ENCODE assay signal across 8 cellular contexts in the genomic region with DNA sequence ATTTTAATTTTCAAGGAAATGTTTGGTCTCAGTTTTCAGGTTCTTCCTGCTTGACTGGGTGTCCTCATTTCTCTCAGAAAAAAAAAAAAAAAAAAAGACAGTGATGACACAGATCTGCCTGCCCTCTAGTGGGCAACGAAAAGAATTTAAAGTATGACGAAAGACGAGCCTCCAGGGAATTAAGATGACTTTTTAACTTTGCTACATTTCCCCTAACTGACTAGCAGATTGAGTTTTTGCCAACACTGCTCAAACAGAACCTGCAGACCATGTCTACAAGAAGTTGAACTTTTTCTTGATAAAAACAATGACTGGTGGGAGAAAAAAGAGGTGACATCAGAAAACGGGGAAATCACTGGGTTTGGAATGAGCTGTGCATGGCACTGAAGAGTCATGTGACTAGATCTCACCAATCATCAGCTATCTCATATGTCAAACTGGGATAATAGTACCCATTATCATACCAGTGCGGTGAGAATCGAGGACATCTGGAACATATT. TPM values are rescaled to one million over a fixed set of nuclear protein-coding genes. Genes with fewer than 3 reads are reported as not detected.
A peak's percentile ranks its signal among the peaks of the same experiment; 100 is the strongest.
DNase-seq lines count a peak whose midpoint lies in the region; ATAC-seq and TF ChIP-seq lines count a peak whose summit lies in the region.

No MANE protein-coding gene starts in this region.

- H3K9me3 ChIP-seq in ectodermal cell (ENCODE audit: control insufficient read depth, low read length), result no peaks in the 10 kb centered on the region
- no peaks in the 10 kb centered on the region for H3K9me3 ChIP-seq in lower lobe of right lung

- 35 to 41% methylated on average over 6 of the region's 6 CpGs for WGBS in ectodermal cell, 2 experiments

- peak; percentile 65 for ATAC-seq in HG02678 (IDR thresholded peaks at IDR 0.05; ENCODE audit: unreplicated experiment)
- ATAC-seq in T-cell (replicated peaks in 1 of 4), result peak; percentile 42 to 83 (median 66)
- ATAC-seq in lower lobe of right lung, result peak; percentile 80 to 82

- H3K4me3 Mint-ChIP-seq in T-cell (peak overlapping the region; percentile 8 to 51 (median 14)), type B pancreatic cell (peak overlapping the region; percentile 74)

- TF ChIP-seq CTCF in AG10803 (conservative IDR thresholded peaks at IDR 0.05; ENCODE audit: low read length), result peak; percentile 64
- TF ChIP-seq CTCF in GM12875 (IDR thresholded peaks at IDR 0.05; ENCODE audit: borderline replicate concordance, insufficient read depth, low read depth, low read length), result peak; percentile 41; the same call in 1 of the 2 replicates
- TF ChIP-seq CTCF in lower lobe of right lung (IDR thresholded peaks at IDR 0.05), result peak; percentile 61
- TF ChIP-seq CTCF in type B pancreatic cell (conservative IDR thresholded peaks at IDR 0.05), result peak; percentile 87

- H3K4me1 Mint-ChIP-seq in T-cell (peaks cover 7 to 16% (median 9%) of the 10 kb centered on the region in 3 donors), type B pancreatic cell (ENCODE audit: unreplicated experiment) (peaks cover 6% of the 10 kb centered on the region)

- H3K9me3 Mint-ChIP-seq in T-cell (no peaks in the 10 kb centered on the region), type B pancreatic cell (no peaks in the 10 kb centered on the region)

- peak overlapping the region in 1 of 2 donors; percentile 0 for H3K27ac Mint-ChIP-seq in T-cell
- H3K27ac Mint-ChIP-seq in type B pancreatic cell, result peak overlapping the region; percentile 86

- H3K27me3 Mint-ChIP-seq in T-cell, result peaks cover 3% of the 10 kb centered on the region in 2 donors
- H3K27me3 Mint-ChIP-seq in type B pancreatic cell, result no peaks in the 10 kb centered on the region

- H3K36me3 Mint-ChIP-seq in T-cell, result no peaks in the 10 kb centered on the region
- H3K36me3 Mint-ChIP-seq in type B pancreatic cell, result no peaks in the 10 kb centered on the region

- CTCF ChIA-PET in T-cell (lab: Charles Lee), result interaction anchor here (0.5 to 3.0 kb wide), 52 partner anchors 8 to 712 kb away, joined by 3 to 21 read pairs (median 5); a partner anchor contains a TSS

- intact Hi-C loops in lower lobe of right lung (cut with DNase I), result no loop called here

- POLR2A ChIA-PET in T-cell (lab: Charles Lee), result interaction anchor here (0.6 kb wide), 3 partner anchors 8 to 663 kb away, joined by 5 to 14 read pairs (median 7); no protein-coding TSS in a partner anchor

- peak overlapping the region; percentile 60 for H3K27ac ChIP-seq in ectodermal cell (ENCODE audit: insufficient read depth, low read depth, low read length, poor library complexity, severe bottlenecking)
- peak overlapping the region; percentile 38 for H3K27ac ChIP-seq in lower lobe of right lung

- H3K36me3 ChIP-seq in ectodermal cell (ENCODE audit: control insufficient read depth, insufficient read depth, low read length) (no peaks in the 10 kb centered on the region), lower lobe of right lung (no peaks in the 10 kb centered on the region)

- H3K27me3 ChIP-seq in ectodermal cell (ENCODE audit: control insufficient read depth, insufficient read depth, low read length, poor library complexity, severe bottlenecking) (no peaks in the 10 kb centered on the region), lower lobe of right lung (ENCODE audit: low read depth) (no peaks in the 10 kb centered on the region)

- H3K4me3 ChIP-seq in AG10803 (ENCODE audit: low read length) (no peak overlapping the region), GM12875 (ENCODE audit: low read depth, low read length) (no peak overlapping the region), ectodermal cell (ENCODE audit: insufficient read depth, low read depth, low read length) (no peak overlapping the region), lower lobe of right lung (peak overlapping the region; percentile 17)

- DNase-seq in AG10803 (ENCODE audit: low read depth) (peak; percentile 89), NAMALWA (ENCODE audit: low spot score) (peak; percentile 90), T-cell (peak in 20 of 34 experiments; percentile 3 to 47 (median 24)), lower lobe of right lung (no peak), type B pancreatic cell (ENCODE audit: extremely low spot score, unreplicated experiment) (no peak)

- H3K4me1 ChIP-seq in ectodermal cell (ENCODE audit: control insufficient read depth, insufficient read depth, low read length), result peaks cover 5% of the 10 kb centered on the region
- peaks cover 6% of the 10 kb centered on the region for H3K4me1 ChIP-seq in lower lobe of right lung

RNA-seq across cellular contexts. Expression of a gene that starts 40.8 kb away (rescaled TPM):
- total RNA-seq in T-cell (10 to 100 TPM in 3 of 5 donors, 1 to 10 TPM in 2; 6.2 to 22.8 (median 14.4) TPM), lower lobe of right lung (1.9 TPM), type B pancreatic cell (ENCODE audit: low replicate concordance) (not detected in 2 replicates)
- 0.19 TPM for polyA plus RNA-seq in ectodermal cell (2013, experiment 1 of 4)
- 0.09 TPM for polyA plus RNA-seq in ectodermal cell (2013, experiment 2 of 4)
- 0.11 TPM for polyA plus RNA-seq in ectodermal cell (2013, experiment 3 of 4)
- polyA plus RNA-seq in ectodermal cell (2013, experiment 4 of 4), result not detected

Comparison
In these comparisons a context has a peak if more than half of its experiments do, and no peak if none do; other contexts are left out.
1. DNase-seq: peak in AG10803 (single experiment), NAMALWA (single experiment) and T-cell (20 of 34); none in lower lobe of right lung (single experiment) and type B pancreatic cell (single experiment).
2. Peak in every context shown above with its lines, with median percentiles within 50 percentile points of each other: CTCF ChIP-seq and ATAC-seq.